In the genomic region with DNA sequence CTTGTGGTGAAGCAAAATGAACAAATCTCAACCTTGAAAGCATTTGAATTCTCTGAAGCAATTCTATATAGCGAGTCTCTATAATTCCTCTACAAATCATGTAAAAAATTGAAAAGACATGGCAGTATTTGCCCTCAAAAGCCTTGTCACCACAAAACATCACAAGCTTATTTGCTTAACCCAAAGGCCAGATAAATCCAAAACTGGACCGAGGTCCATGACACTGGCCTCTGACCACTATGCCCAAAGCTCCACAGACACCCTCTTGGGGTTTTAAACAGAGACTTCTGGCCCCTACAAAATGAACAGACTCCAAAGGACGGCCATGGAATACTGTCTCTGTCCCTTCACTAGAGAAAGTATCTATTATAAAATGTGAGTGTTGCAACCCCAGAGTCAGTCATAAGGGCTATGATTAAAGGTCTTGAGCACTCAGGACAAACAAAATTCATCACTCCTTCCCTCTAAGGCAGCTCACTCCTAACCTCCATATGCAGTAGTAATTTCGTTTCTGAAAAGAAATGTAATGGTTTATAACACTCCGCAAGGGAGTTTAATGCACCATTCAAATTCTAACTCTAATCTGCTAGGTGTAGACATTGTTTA, we compare ENCODE assay signal across 1 cellular context. TPM values are rescaled to one million over a fixed set of nuclear protein-coding genes. Genes with fewer than 3 reads are reported as not detected.
"Had no signal": no experiment of that assay in that cellular context is flagged by ENCODE, and none has a peak within 500 bp of the region (broad histone marks: within the 10 kb centered on the region; RNA-seq: fewer than 3 reads in every experiment).

No MANE protein-coding gene starts in this region.

RNA-seq across cellular contexts. Expression of a gene that starts 47.6 kb away (rescaled TPM):
- total RNA-seq: ascending aorta had no signal
